1 cellular context compared by ENCODE assay signal in genomic region chr5:142769793-142770649, GRCh38.
TF ChIP-seq lines count a peak whose summit lies in the region.

Gene ARHGAP26, plus strand, starts transcription at chr5:142770377. Its CDS starts 385 bp downstream, at chr5:142770762.

TF ChIP-seq in H1, 55 proteins besides CTCF, POLR2A, EP300 and RAD21 (continued from another document):
- TF ChIP-seq CEBPB (IDR thresholded peaks at IDR 0.05; ENCODE audit: low read depth, low read length) = no peak
- TF ChIP-seq MAX (IDR thresholded peaks at IDR 0.05) = peak; percentile 43; the same call in 1 of the 2 replicates
- TF ChIP-seq POU5F1 (IDR thresholded peaks at IDR 0.05; ENCODE audit: low read depth, low read length) = no peak
- no peak for TF ChIP-seq HDAC2 (IDR thresholded peaks at IDR 0.05; ENCODE audit: borderline replicate concordance in 1 of 2, low read depth in 2 of 2, low read length in 2 of 2)
- TF ChIP-seq FOSL1 (IDR thresholded peaks at IDR 0.05; ENCODE audit: insufficient read depth, low read depth, low read length) = no peak
- no peak for TF ChIP-seq TEAD4 (IDR thresholded peaks at IDR 0.05; ENCODE audit: low read depth, low read length)
- TF ChIP-seq GTF2F1 (IDR thresholded peaks at IDR 0.05; ENCODE audit: borderline replicate concordance, low read depth, low read length) = no peak
- no peak for TF ChIP-seq CBX8 (IDR thresholded peaks at IDR 0.05; ENCODE audit: borderline replicate concordance, low read depth, low read length)
- TF ChIP-seq RFX5 (IDR thresholded peaks at IDR 0.05; ENCODE audit: borderline replicate concordance, low read depth, low read length) = no peak
- TF ChIP-seq KDM1A (IDR thresholded peaks at IDR 0.05; ENCODE audit: borderline replicate concordance, low read length) = no peak
- peak; percentile 69; the same call in 1 of the 2 replicates for TF ChIP-seq SP4 (IDR thresholded peaks at IDR 0.05; ENCODE audit: low read length)
- no peak for TF ChIP-seq CHD7 (IDR thresholded peaks at IDR 0.05; ENCODE audit: insufficient replicate concordance, low read length)
- TF ChIP-seq MAFK (IDR thresholded peaks at IDR 0.05; ENCODE audit: low read depth, low read length) = no peak
- no peak for TF ChIP-seq KDM5A (IDR thresholded peaks at IDR 0.05; ENCODE audit: low read length)
- no peak for TF ChIP-seq RNF2 (IDR thresholded peaks at IDR 0.05; ENCODE audit: borderline replicate concordance, low read depth, low read length, missing control alignments, poor library complexity, severe bottlenecking)
- TF ChIP-seq JUN (IDR thresholded peaks at IDR 0.05; ENCODE audit: low read depth, low read length) = no peak
- TF ChIP-seq SP2 (IDR thresholded peaks at IDR 0.05; ENCODE audit: low read length) = no peak
- TF ChIP-seq ASH2L (IDR thresholded peaks at IDR 0.05; ENCODE audit: low read length) = no peak
- no peak for TF ChIP-seq EZH2 (IDR thresholded peaks at IDR 0.05; ENCODE audit: low read depth, low read length, severe bottlenecking)
- peak; percentile 38; the same call in 1 of the 2 replicates for TF ChIP-seq SP1 (IDR thresholded peaks at IDR 0.05; ENCODE audit: low read depth, low read length)
- TF ChIP-seq CBX5 (IDR thresholded peaks at IDR 0.05; ENCODE audit: low read depth, low read length) = no peak
- TF ChIP-seq TAF7 (optimal IDR thresholded peaks at IDR 0.05; ENCODE audit: borderline replicate concordance, low read depth, low read length) = no peak
- peak; percentile 88 for TF ChIP-seq KDM4A (IDR thresholded peaks at IDR 0.05; ENCODE audit: low read depth, low read length, severe bottlenecking)
- TF ChIP-seq ATF3 (IDR thresholded peaks at IDR 0.05; ENCODE audit: insufficient read depth, low read depth, low read length) = no peak
- TF ChIP-seq SIX5 (IDR thresholded peaks at IDR 0.05; ENCODE audit: low read depth, low read length) = no peak
- TF ChIP-seq SIN3A (conservative IDR thresholded peaks at IDR 0.05 in 1 of 2, IDR thresholded peaks at IDR 0.05 in 1 of 2; ENCODE audit: low read depth in 1 of 2, low read length in 2 of 2) = 0 out of 4 replicates have a peak, but pooled peaks of 1 of the 2 experiments have one; percentile 0
- no peak for TF ChIP-seq SUZ12 (IDR thresholded peaks at IDR 0.05; ENCODE audit: low read length)
- no peak for TF ChIP-seq SAP30 (IDR thresholded peaks at IDR 0.05; ENCODE audit: insufficient read depth, insufficient replicate concordance, low read length)
- TF ChIP-seq NRF1 (IDR thresholded peaks at IDR 0.05; ENCODE audit: low read depth, low read length) = no peak
- no peak for TF ChIP-seq TCF12 (IDR thresholded peaks at IDR 0.05; ENCODE audit: low read depth, low read length)
- TF ChIP-seq TBP (IDR thresholded peaks at IDR 0.05; ENCODE audit: low read depth, low read length) = peak; percentile 87
- no peak for TF ChIP-seq BRCA1 (IDR thresholded peaks at IDR 0.05; ENCODE audit: low read depth, low read length)
- TF ChIP-seq RXRA (IDR thresholded peaks at IDR 0.05; ENCODE audit: insufficient read depth, low read depth, low read length) = no peak
- TF ChIP-seq TAF1 (IDR thresholded peaks at IDR 0.05; ENCODE audit: low read depth, low read length) = peak; percentile 86
- peak; percentile 56; the same call in 1 of the 2 replicates for TF ChIP-seq RBBP5 (IDR thresholded peaks at IDR 0.05; ENCODE audit: borderline replicate concordance, low read depth, low read length)
- peak; percentile 45; the same call in 1 of the 2 replicates for TF ChIP-seq CREB1 (IDR thresholded peaks at IDR 0.05)
- no peak for TF ChIP-seq CTBP2 (IDR thresholded peaks at IDR 0.05; ENCODE audit: borderline replicate concordance, insufficient read depth, insufficient read length, low read length)
- peak; percentile 68 for TF ChIP-seq PHF8 (conservative IDR thresholded peaks at IDR 0.05; ENCODE audit: low read depth, low read length)
- no peak for TF ChIP-seq YY1 (IDR thresholded peaks at IDR 0.05; ENCODE audit: low read depth, low read length)
- no peak for TF ChIP-seq BCL11A (IDR thresholded peaks at IDR 0.05; ENCODE audit: low read depth in 2 of 2, low read length in 2 of 2)
- TF ChIP-seq SRF (IDR thresholded peaks at IDR 0.05; ENCODE audit: low read depth, low read length) = no peak
- TF ChIP-seq EGR1 (IDR thresholded peaks at IDR 0.05; ENCODE audit: borderline replicate concordance, low read depth, low read length) = peak; percentile 55; the same call in 1 of the 2 replicates
TF ChIP-seq in H1: peak in this region for 12.
